11 cellular contexts compared by ENCODE assay signal in genomic region chr10:17527530-17528146, GRCh38.
DNase-seq lines count a peak whose midpoint lies in the region; TF ChIP-seq lines count a peak whose summit lies in the region.
"Had no signal": no experiment of that assay in that cellular context is flagged by ENCODE, and none has a peak within 500 bp of the region (broad histone marks: within the 10 kb centered on the region; RNA-seq: fewer than 3 reads in every experiment).

No MANE protein-coding gene starts in this region.

- no peak for TF ChIP-seq CTCF in brain microvascular endothelial cell (IDR thresholded peaks at IDR 0.05; ENCODE audit: low read depth, low read length, missing control alignments)

- DNase-seq in Daoy (ENCODE audit: low read depth) (peak; percentile 75), LHCN-M2 (ENCODE audit: low read depth) (peak; percentile 84), brain microvascular endothelial cell (peak; percentile 70), iPS-NIHi7 (ENCODE audit: extremely low spot score) (peak; percentile 22), HuH-7 (ENCODE audit: low spot score) (no peak), SKM-1 treated with dmso at 0.1 percent for 144 hours (lab: John Stamatoyannopoulos, UW; ENCODE audit: unreplicated experiment) (no peak), DMS114 treated with DMSO at 0.1 percent for 48 hours (lab: John Stamatoyannopoulos, UW; ENCODE audit: unreplicated experiment) (no peak)
- DNase-seq in effector CD8-positive, alpha-beta T cell (lab: John Stamatoyannopoulos, UW): no peak
- DNase-seq: activated CD4-positive, alpha-beta T cell treated with anti-CD3 and anti-CD28 coated beads, Interleukin-2, amount 50 U/mL, for 48 hours; NCI-H146; stimulated activated naive CD8-positive, alpha-beta T cell treated with anti-CD3 and anti-CD28 coated beads, Interleukin-15, amount 100 ng/mL, for 72 hours had no signal

- peak overlapping the region; percentile 80 for H3K27ac ChIP-seq in brain microvascular endothelial cell

- H3K27me3 ChIP-seq in brain microvascular endothelial cell (replicated peaks): no peaks in the 10 kb centered on the region

- no peak overlapping the region for H3K4me3 ChIP-seq in brain microvascular endothelial cell (ENCODE audit: low read depth, low read length)

- in situ Hi-C loops in brain microvascular endothelial cell (cut with HindIII; ENCODE audit: low pct_ligation_motif_present, low sequenced_read_pairs): no loop called here

- H3K36me3 ChIP-seq in brain microvascular endothelial cell (replicated peaks): no peaks in the 10 kb centered on the region

Comparison
In these comparisons a context has a peak if more than half of its experiments do, and no peak if none do; other contexts are left out.
1. DNase-seq: peak in Daoy (single experiment), LHCN-M2 (single experiment), brain microvascular endothelial cell (single experiment) and iPS-NIHi7 (single experiment); none in HuH-7 (single experiment), SKM-1 treated with dmso at 0.1 percent for 144 hours (single experiment), effector CD8-positive, alpha-beta T cell (single experiment) and DMS114 treated with DMSO at 0.1 percent for 48 hours (single experiment).